Comparison of ENCODE assay signal across 1 cellular context in genomic region chr17:42517516-42517915, GRCh38.
TF ChIP-seq lines count a peak whose summit lies in the region.

No MANE protein-coding gene starts in this region.

TF ChIP-seq in K562, 482 proteins besides CTCF, POLR2A, EP300 and RAD21 (continued from another document and continues in another):
- TF ChIP-seq ARID4B (CRISPR knock-in tag; IDR thresholded peaks at IDR 0.05): no peak
- TF ChIP-seq FOXM1 (IDR thresholded peaks at IDR 0.05; ENCODE audit: low read depth): no peak
- no peak for TF ChIP-seq FOXM1 (CRISPR knock-in tag; IDR thresholded peaks at IDR 0.05; ENCODE audit: low read depth)
- no peak for TF ChIP-seq NONO (IDR thresholded peaks at IDR 0.05; ENCODE audit: low read depth in 2 of 2, low read length in 1 of 2)
- no peak for TF ChIP-seq FOXO4 (CRISPR knock-in tag; IDR thresholded peaks at IDR 0.05)
- TF ChIP-seq MTA3 (IDR thresholded peaks at IDR 0.05; ENCODE audit: borderline replicate concordance): peak; percentile 71; the same call in 1 of the 2 replicates
- TF ChIP-seq IRF1 (CRISPR knock-in tag; IDR thresholded peaks at IDR 0.05; ENCODE audit: borderline replicate concordance): no peak
- TF ChIP-seq TFAP4 (CRISPR knock-in tag; IDR thresholded peaks at IDR 0.05; ENCODE audit: borderline replicate concordance): peak; percentile 69
- TF ChIP-seq TSC22D4 (tag; IDR thresholded peaks at IDR 0.05): no peak
- no peak for TF ChIP-seq POLR2B (IDR thresholded peaks at IDR 0.05; ENCODE audit: low read depth, partially characterized antibody)
- TF ChIP-seq TFAM (CRISPR knock-in tag; conservative IDR thresholded peaks at IDR 0.05): no peak
- TF ChIP-seq ZNF592 (IDR thresholded peaks at IDR 0.05): peak; percentile 54
- no peak for TF ChIP-seq MECOM (CRISPR knock-in tag; IDR thresholded peaks at IDR 0.05)
- no peak for TF ChIP-seq ZZZ3 (IDR thresholded peaks at IDR 0.05)
- no peak for TF ChIP-seq ADNP (tag; IDR thresholded peaks at IDR 0.05)
- no peak for TF ChIP-seq ZNF263 (CRISPR knock-in tag; IDR thresholded peaks at IDR 0.05; ENCODE audit: borderline replicate concordance)
- TF ChIP-seq IFI16 (CRISPR knock-in tag; IDR thresholded peaks at IDR 0.05): no peak
- no peak for TF ChIP-seq RFX7 (CRISPR knock-in tag; IDR thresholded peaks at IDR 0.05)
- TF ChIP-seq ATF4 (CRISPR knock-in tag; IDR thresholded peaks at IDR 0.05): no peak
- no peak for TF ChIP-seq BRF1 (IDR thresholded peaks at IDR 0.05; ENCODE audit: borderline replicate concordance, extremely low read depth, insufficient read length)
- TF ChIP-seq NFIX (CRISPR knock-in tag; IDR thresholded peaks at IDR 0.05; ENCODE audit: low read depth): no peak
- TF ChIP-seq ZNF184 (CRISPR knock-in tag; IDR thresholded peaks at IDR 0.05): no peak
- TF ChIP-seq ZSCAN29 (IDR thresholded peaks at IDR 0.05): peak; percentile 36; the same call in 1 of the 2 replicates
- TF ChIP-seq HNRNPLL (IDR thresholded peaks at IDR 0.05; ENCODE audit: low read depth, low read length, poor library complexity, severe bottlenecking): no peak
- TF ChIP-seq SMC3 (conservative IDR thresholded peaks at IDR 0.05; ENCODE audit: insufficient read depth, low read depth, low read length): peak; percentile 79
- TF ChIP-seq HES1 (IDR thresholded peaks at IDR 0.05; ENCODE audit: low read depth): no peak
- no peak for TF ChIP-seq HEY1 (CRISPR knock-in tag; IDR thresholded peaks at IDR 0.05; ENCODE audit: borderline replicate concordance)
- 0 out of 4 replicates have a peak, but pooled peaks of 1 of the 2 experiments have one; percentile 0 for TF ChIP-seq ETV6 (IDR thresholded peaks at IDR 0.05; ENCODE audit: borderline replicate concordance in 1 of 2, low read depth in 2 of 2, low read length in 1 of 2)
- TF ChIP-seq ETV6 (CRISPR knock-in tag; IDR thresholded peaks at IDR 0.05; ENCODE audit: borderline replicate concordance): no peak
- TF ChIP-seq MAFK (IDR thresholded peaks at IDR 0.05; ENCODE audit: low read length): no peak
- TF ChIP-seq ZKSCAN1 (IDR thresholded peaks at IDR 0.05; ENCODE audit: low read depth, low read length): no peak
- no peak for TF ChIP-seq RNF2 (IDR thresholded peaks at IDR 0.05)
- TF ChIP-seq ZNF212 (CRISPR knock-in tag; IDR thresholded peaks at IDR 0.05): no peak
- no peak for TF ChIP-seq KLF1 (tag; IDR thresholded peaks at IDR 0.05)
- TF ChIP-seq ZC3H4 (CRISPR knock-in tag; IDR thresholded peaks at IDR 0.05; ENCODE audit: borderline replicate concordance): no peak
- no peak for TF ChIP-seq CSDE1 (IDR thresholded peaks at IDR 0.05)
- peak; percentile 72; the same call in 1 of the 2 replicates for TF ChIP-seq POLR2AphosphoS2 (IDR thresholded peaks at IDR 0.05; ENCODE audit: low read length)
- TF ChIP-seq PML (IDR thresholded peaks at IDR 0.05; ENCODE audit: low read length): peak; percentile 52; the same call in 1 of the 2 replicates
- no peak for TF ChIP-seq TARDBP (IDR thresholded peaks at IDR 0.05)
- peak; percentile 44; the same call in 1 of the 2 replicates for TF ChIP-seq POLR2AphosphoS5 (IDR thresholded peaks at IDR 0.05; ENCODE audit: control insufficient read depth, insufficient read depth, low read depth, low read length)
- TF ChIP-seq BRF2 (IDR thresholded peaks at IDR 0.05; ENCODE audit: borderline replicate concordance, insufficient read depth, insufficient read length): no peak
- TF ChIP-seq NBN (IDR thresholded peaks at IDR 0.05; ENCODE audit: low read depth): 0 out of 2 replicates have a peak, but pooled peaks have one; percentile 28
- no peak for TF ChIP-seq MEF2A (IDR thresholded peaks at IDR 0.05; ENCODE audit: control insufficient read depth, low read depth, low read length)
- no peak for TF ChIP-seq ERF (CRISPR knock-in tag; IDR thresholded peaks at IDR 0.05)
- TF ChIP-seq E2F5 (CRISPR knock-in tag; IDR thresholded peaks at IDR 0.05): no peak
